17 cellular contexts compared by ENCODE assay signal in genomic region chr2:45845566-45845965, GRCh38.
DNase-seq lines count a peak whose midpoint lies in the region; ATAC-seq and TF ChIP-seq lines count a peak whose summit lies in the region.
"Had no signal": no experiment of that assay in that cellular context is flagged by ENCODE, and none has a peak within 500 bp of the region (broad histone marks: within the 10 kb centered on the region; RNA-seq: fewer than 3 reads in every experiment).

No MANE protein-coding gene starts in this region.

- DNase-seq in AG10803 (ENCODE audit: low read depth) (peak; percentile 69), EH (ENCODE audit: low read depth) (peak; percentile 48), SK-N-DZ (ENCODE audit: low spot score) (peak; percentile 28), iris pigment epithelial cell (ENCODE audit: low read depth) (peak; percentile 4), OCI-M1 (lab: John Stamatoyannopoulos, UW) (no peak), type B pancreatic cell (ENCODE audit: extremely low spot score, unreplicated experiment) (no peak)
- DNase-seq: DMS 273 treated with DMSO at 0.1 percent for 48 hours, GDM1, MV-4-11, NCI-H187 treated with DMSO at 0.1 percent for 48 hours, NCI-H226, PC-3, SIG-M5 had no signal

- ATAC-seq in HG03442 (IDR thresholded peaks at IDR 0.05; ENCODE audit: unreplicated experiment) (no peak), HG02610 (IDR thresholded peaks at IDR 0.05; ENCODE audit: unreplicated experiment) (no peak)
- ATAC-seq: A549, PC-3 had no signal

- no peak overlapping the region for H3K4me3 Mint-ChIP-seq in type B pancreatic cell

- no peaks in the 10 kb centered on the region for H3K9me3 Mint-ChIP-seq in type B pancreatic cell

- H3K36me3 Mint-ChIP-seq in type B pancreatic cell, result peaks cover 17% of the 10 kb centered on the region

- H3K4me1 Mint-ChIP-seq in type B pancreatic cell (ENCODE audit: unreplicated experiment), result peaks cover 41% of the 10 kb centered on the region

- TF ChIP-seq CTCF in AG10803 (conservative IDR thresholded peaks at IDR 0.05; ENCODE audit: low read length), result no peak
- TF ChIP-seq CTCF in type B pancreatic cell (conservative IDR thresholded peaks at IDR 0.05), result no peak

- H3K4me3 ChIP-seq in AG10803 (ENCODE audit: low read length), result no peak overlapping the region
- H3K4me3 ChIP-seq: A549, HAP-1 had no signal

- no peak overlapping the region for H3K27ac Mint-ChIP-seq in type B pancreatic cell

- H3K27me3 Mint-ChIP-seq in type B pancreatic cell, result peaks cover 9% of the 10 kb centered on the region

Comparison
In these comparisons a context has a peak if more than half of its experiments do, and no peak if none do; other contexts are left out.
1. DNase-seq: peak in AG10803 (single experiment), EH (single experiment), SK-N-DZ (single experiment) and iris pigment epithelial cell (single experiment); none in OCI-M1 (single experiment) and type B pancreatic cell (single experiment).